ENCODE assay signal across 23 cellular contexts in the genomic region with DNA sequence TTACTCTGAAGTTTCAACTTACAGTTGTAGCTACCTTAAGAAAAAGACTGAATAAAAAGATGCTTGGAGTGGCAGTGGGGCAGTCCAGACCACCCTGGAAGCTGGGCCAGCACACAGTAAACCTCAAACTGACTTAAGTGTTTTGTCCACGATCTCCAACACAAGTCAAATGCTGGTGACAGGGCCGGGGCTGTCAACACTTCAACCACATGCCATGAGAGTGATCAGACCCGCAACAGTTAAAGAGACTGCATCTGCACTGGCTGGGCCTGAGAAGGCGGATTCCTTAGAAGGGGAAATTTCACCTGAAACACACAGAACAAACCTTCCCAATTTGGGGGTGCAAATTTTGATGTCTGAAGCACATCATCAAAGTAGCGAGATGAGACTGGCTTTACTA.
DNase-seq lines count a peak whose midpoint lies in the region; ATAC-seq, FAIRE-seq and TF ChIP-seq lines count a peak whose summit lies in the region.
"Had no signal": no experiment of that assay in that cellular context is flagged by ENCODE, and none has a peak within 500 bp of the region (broad histone marks: within the 10 kb centered on the region; RNA-seq: fewer than 3 reads in every experiment).

No MANE protein-coding gene starts in this region.

- no peak overlapping the region for H3K27ac ChIP-seq in right cardiac atrium (ENCODE audit: low read length)
- H3K27ac ChIP-seq: GM23248, HL-60, KMS-11, SJCRH30 had no signal

- H3K9me3 Mint-ChIP-seq in nephron: no peaks in the 10 kb centered on the region

- H3K4me1 Mint-ChIP-seq in nephron: peaks cover 26% of the 10 kb centered on the region
- H3K4me1 Mint-ChIP-seq: IgD-negative memory B cell had no signal

- H3K36me3 Mint-ChIP-seq in nephron (ENCODE audit: low read depth): no peaks in the 10 kb centered on the region
- H3K36me3 Mint-ChIP-seq: IgD-negative memory B cell had no signal

- ATAC-seq in right cardiac atrium: peak; percentile 34 to 57
- no peak for ATAC-seq in left ventricle myocardium superior
- no peak for ATAC-seq in GM18909 (IDR thresholded peaks at IDR 0.05; ENCODE audit: poor library complexity, unreplicated experiment)
- no peak for ATAC-seq in GM19324 (IDR thresholded peaks at IDR 0.05; ENCODE audit: low FRiP score, unreplicated experiment)

- no peaks in the 10 kb centered on the region for H3K9me3 ChIP-seq in right cardiac atrium (ENCODE audit: control insufficient read depth, low read length)
- H3K9me3 ChIP-seq: HAP-1, SJCRH30 had no signal

- TF ChIP-seq CTCF in nephron (IDR thresholded peaks at IDR 0.05; ENCODE audit: unreplicated experiment in 3 of 3): no peak

- no peaks in the 10 kb centered on the region for H3K27me3 ChIP-seq in right cardiac atrium (ENCODE audit: control insufficient read depth, insufficient read depth)
- H3K27me3 ChIP-seq: SJCRH30 had no signal

- peak overlapping the region in 2 of 3 experiments; percentile 21 to 36 for H3K27ac Mint-ChIP-seq in nephron
- H3K27ac Mint-ChIP-seq: IgD-negative memory B cell had no signal

- H3K4me1 ChIP-seq in right cardiac atrium (ENCODE audit: control insufficient read depth, insufficient read depth, low read length): peaks cover 3% of the 10 kb centered on the region
- H3K4me1 ChIP-seq: HAP-1 had no signal

- H3K4me3 Mint-ChIP-seq in nephron: no peak overlapping the region
- H3K4me3 Mint-ChIP-seq: IgD-negative memory B cell had no signal

- intact Hi-C loops in right cardiac atrium (cut with DNase I) (no loop called here), left ventricle myocardium superior (cut with micrococcal nuclease) (no loop called here)

- no peak for FAIRE-seq in frontal cortex (lab: Jason Lieb, UNC)
- FAIRE-seq: GM18507 had no signal

- 53% methylated on average over 5 of the region's 5 CpGs for WGBS in right cardiac atrium

- DNase-seq in right cardiac atrium (no peak), left ventricle myocardium superior (no peak), astrocyte of the hippocampus (ENCODE audit: low read depth, low spot score) (peak; percentile 16), frontal cortex (ENCODE audit: low spot score in 2 of 2) (no peak)
- DNase-seq: Calu3, DMS79 treated with DMSO at 0.1 percent for 48 hours, GM23248, NCI-H1048, NCI-H1417, NCI-H1694, NCI-H2029 treated with DMSO at 0.1 percent for 48 hours, NCI-H2171 treated with DMSO at 0.1 percent for 48 hours, NCI-H524, NCI-H774, SJCRH30 had no signal

- H3K27me3 Mint-ChIP-seq in nephron (ENCODE audit: low read depth): peaks cover 9% of the 10 kb centered on the region

- peak overlapping the region; percentile 12 for H3K4me3 ChIP-seq in right cardiac atrium (ENCODE audit: low read length)
- H3K4me3 ChIP-seq: GM23248, HAP-1, SJCRH30 had no signal

Comparison
In these comparisons a context has a peak if more than half of its experiments do, and no peak if none do; other contexts are left out.
1. ATAC-seq: peak in right cardiac atrium (2 of 2); none in left ventricle myocardium superior (single experiment), GM18909 (single experiment) and GM19324 (single experiment).